ENCODE assay signal across 20 cellular contexts in genomic region chr18:68229351-68229750, GRCh38.
DNase-seq lines count a peak whose midpoint lies in the region; ATAC-seq, FAIRE-seq and TF ChIP-seq lines count a peak whose summit lies in the region.
"Had no signal": no experiment of that assay in that cellular context is flagged by ENCODE, and none has a peak within 500 bp of the region (broad histone marks: within the 10 kb centered on the region; RNA-seq: fewer than 3 reads in every experiment).

No MANE protein-coding gene starts in this region.

- CTCF ChIA-PET in PC-3 (lab: Charles Lee) = no interaction called here

- H3K4me3 Mint-ChIP-seq in naive thymus-derived CD8-positive, alpha-beta T cell = no peak overlapping the region
- H3K4me3 Mint-ChIP-seq: CD4-positive, alpha-beta memory T cell; HFFc6 had no signal

- no peak overlapping the region for H3K27ac ChIP-seq in GM23248
- no peak overlapping the region for H3K27ac ChIP-seq in PC-3 (ENCODE audit: low read length)
- H3K27ac ChIP-seq: BLaER1 treated with 17β-estradiol and CSF1 and Interleukin-3, amounts not matched to agents 10 nM and 100 nM had no signal

- H3K36me3 Mint-ChIP-seq in naive thymus-derived CD8-positive, alpha-beta T cell = no peaks in the 10 kb centered on the region
- no peaks in the 10 kb centered on the region for H3K36me3 Mint-ChIP-seq in activated naive CD4-positive, alpha-beta T cell treated with anti-CD3 and anti-CD28 coated beads, Interleukin-2, amount 50 U/mL, for 72 hours
- H3K36me3 Mint-ChIP-seq: CD4-positive, alpha-beta memory T cell had no signal

- H2AFZ ChIP-seq in GM23248 = peak overlapping the region; percentile 17; the same call in 1 of the 2 replicates
- peak overlapping the region; percentile 40 for H2AFZ ChIP-seq in PC-3 (ENCODE audit: low read length)

- BruUV-seq in PC-3 (replicated peaks; lab: Mats Ljungman, UMichigan) = no TSS peak

- peak; percentile 94 for ATAC-seq in PC-3
- no peak for ATAC-seq in naive thymus-derived CD8-positive, alpha-beta T cell
- no peak for ATAC-seq in GM21447 (IDR thresholded peaks at IDR 0.05; ENCODE audit: unreplicated experiment)
- ATAC-seq in activated naive CD4-positive, alpha-beta T cell treated with anti-CD3 and anti-CD28 coated beads, Interleukin-2, amount 50 U/mL, for 72 hours = no peak

- H3K27me3 ChIP-seq in GM23248 (replicated peaks; ENCODE audit: insufficient read depth) (no peaks in the 10 kb centered on the region), PC-3 (ENCODE audit: low read length) (no peaks in the 10 kb centered on the region)
- H3K27me3 ChIP-seq: BE2C; BLaER1 treated with 17β-estradiol and CSF1 and Interleukin-3, amounts not matched to agents 10 nM and 100 nM had no signal

- H3K9me3 Mint-ChIP-seq in naive thymus-derived CD8-positive, alpha-beta T cell = peaks cover 0 to 7% (median 0%) of the 10 kb centered on the region in 9 donors
- H3K9me3 Mint-ChIP-seq in activated naive CD4-positive, alpha-beta T cell treated with anti-CD3 and anti-CD28 coated beads, Interleukin-2, amount 50 U/mL, for 72 hours = no peaks in the 10 kb centered on the region
- H3K9me3 Mint-ChIP-seq: HFFc6 had no signal

- H4K20me1 ChIP-seq in GM23248 (ENCODE audit: insufficient read depth) (no peaks in the 10 kb centered on the region), PC-3 (ENCODE audit: low read length) (no peaks in the 10 kb centered on the region)
- H4K20me1 ChIP-seq: BLaER1 treated with 17β-estradiol and CSF1 and Interleukin-3, amounts not matched to agents 10 nM and 100 nM had no signal

- H3K27ac Mint-ChIP-seq in naive thymus-derived CD8-positive, alpha-beta T cell = no peak overlapping the region
- no peak overlapping the region for H3K27ac Mint-ChIP-seq in activated naive CD4-positive, alpha-beta T cell treated with anti-CD3 and anti-CD28 coated beads, Interleukin-2, amount 50 U/mL, for 72 hours
- H3K27ac Mint-ChIP-seq: CD4-positive, alpha-beta memory T cell; HFFc6 had no signal

- no peaks in the 10 kb centered on the region for H3K4me1 Mint-ChIP-seq in naive thymus-derived CD8-positive, alpha-beta T cell
- H3K4me1 Mint-ChIP-seq: CD4-positive, alpha-beta memory T cell had no signal

- intact Hi-C loops in PC-3 (cut with micrococcal nuclease) = no loop called here

- H3K4me2 ChIP-seq in GM23248 (ENCODE audit: unreplicated experiment) (no peak overlapping the region), PC-3 (ENCODE audit: low read length) (peak overlapping the region; percentile 77)
- H3K4me2 ChIP-seq: BLaER1 treated with 17β-estradiol and CSF1 and Interleukin-3, amounts not matched to agents 10 nM and 100 nM had no signal

- DNase-seq in D721Med (ENCODE audit: insufficient read length, low spot score) (no peak), GM23248 (no peak), PC-3 (peak; percentile 55), AML-193 (lab: John Stamatoyannopoulos, UW) (no peak)
- no peak for DNase-seq in naive thymus-derived CD8-positive, alpha-beta T cell
- no peak for DNase-seq in activated naive CD4-positive, alpha-beta T cell treated with anti-CD3 and anti-CD28 coated beads, Interleukin-2, amount 50 U/mL, for 72 hours (ENCODE audit: low spot score in 2 of 2)
- DNase-seq: BE2C; Calu3; CD4-positive, alpha-beta memory T cell; COR-L47; DMS153; DMS79 treated with DMSO at 0.1 percent for 48 hours; GOT3; HFFc6 had no signal

- H3K9me2 ChIP-seq in GM23248 (ENCODE audit: insufficient read depth) (no peaks in the 10 kb centered on the region), PC-3 (replicated peaks; ENCODE audit: low read length) (0 out of 2 replicates have a peak, but pooled peaks cover 3% of the 10 kb centered on the region)

- in situ Hi-C loops in GM23248 (cut with MboI) = no loop called here

- FAIRE-seq in D721Med (lab: Jason Lieb, UNC) = peak; percentile 99
- FAIRE-seq: G401.6, GM12892, H54 had no signal

- no peaks in the 10 kb centered on the region for H3K4me1 ChIP-seq in GM23248 (ENCODE audit: insufficient read depth)
- H3K4me1 ChIP-seq in PC-3 (ENCODE audit: insufficient read depth, low read length) = peaks cover 7% of the 10 kb centered on the region; the same call in 1 of the 2 replicates
- H3K4me1 ChIP-seq: BE2C, HAP-1 had no signal

- TF ChIP-seq CTCF in D721Med (IDR thresholded peaks at IDR 0.05; ENCODE audit: insufficient read depth, missing control alignments) (no peak), PC-3 (conservative IDR thresholded peaks at IDR 0.05; ENCODE audit: low read depth, low read length) (no peak)

- peaks cover 0 to 10% (median 1%) of the 10 kb centered on the region in 5 donors for H3K27me3 Mint-ChIP-seq in naive thymus-derived CD8-positive, alpha-beta T cell

- H3K9me3 ChIP-seq in GM23248 (ENCODE audit: low read depth) (no peaks in the 10 kb centered on the region), PC-3 (ENCODE audit: low read length) (no peaks in the 10 kb centered on the region)
- H3K9me3 ChIP-seq: BE2C; BLaER1 treated with 17β-estradiol and CSF1 and Interleukin-3, amounts not matched to agents 10 nM and 100 nM; HAP-1 had no signal

- H3K36me3 ChIP-seq in GM23248 (ENCODE audit: low read depth) = no peaks in the 10 kb centered on the region
- no peaks in the 10 kb centered on the region for H3K36me3 ChIP-seq in PC-3 (ENCODE audit: low read depth, low read length)
- H3K36me3 ChIP-seq: BE2C; BLaER1 treated with 17β-estradiol and CSF1 and Interleukin-3, amounts not matched to agents 10 nM and 100 nM; HAP-1 had no signal

- H3K79me2 ChIP-seq in GM23248 (ENCODE audit: insufficient read depth) (no peaks in the 10 kb centered on the region), PC-3 (ENCODE audit: low read length) (no peaks in the 10 kb centered on the region)

- 78 to 85% methylated on average over 8 of the region's 8 CpGs for WGBS in GM23248 (ENCODE audit: low coverage in 1 of 2, low lambda C conversion rate in 2 of 2, missing lambda C conversion rate in 2 of 2), 2 experiments

- H3K4me3 ChIP-seq in GM23248 (no peak overlapping the region), PC-3 (ENCODE audit: low read length) (peak overlapping the region; percentile 37; the same call in 1 of the 2 replicates)
- H3K4me3 ChIP-seq: BLaER1 treated with 17β-estradiol and CSF1 and Interleukin-3, amounts not matched to agents 10 nM and 100 nM; HAP-1 had no signal

- POLR2A ChIA-PET in PC-3 (lab: Charles Lee; ENCODE audit: unreplicated experiment) = no interaction called here
- POLR2A ChIA-PET in naive thymus-derived CD8-positive, alpha-beta T cell (lab: Charles Lee) = no interaction called here

- H3K9ac ChIP-seq in GM23248 (no peak overlapping the region), PC-3 (ENCODE audit: low read length) (no peak overlapping the region)
- H3K9ac ChIP-seq: BLaER1 treated with 17β-estradiol and CSF1 and Interleukin-3, amounts not matched to agents 10 nM and 100 nM had no signal

- H3F3A ChIP-seq in GM23248 (ENCODE audit: insufficient read depth) = no peaks in the 10 kb centered on the region
- H3F3A ChIP-seq in PC-3 (ENCODE audit: low read length, unreplicated experiment) = no peaks in the 10 kb centered on the region
